22 cellular contexts compared by ENCODE assay signal in the genomic region with DNA sequence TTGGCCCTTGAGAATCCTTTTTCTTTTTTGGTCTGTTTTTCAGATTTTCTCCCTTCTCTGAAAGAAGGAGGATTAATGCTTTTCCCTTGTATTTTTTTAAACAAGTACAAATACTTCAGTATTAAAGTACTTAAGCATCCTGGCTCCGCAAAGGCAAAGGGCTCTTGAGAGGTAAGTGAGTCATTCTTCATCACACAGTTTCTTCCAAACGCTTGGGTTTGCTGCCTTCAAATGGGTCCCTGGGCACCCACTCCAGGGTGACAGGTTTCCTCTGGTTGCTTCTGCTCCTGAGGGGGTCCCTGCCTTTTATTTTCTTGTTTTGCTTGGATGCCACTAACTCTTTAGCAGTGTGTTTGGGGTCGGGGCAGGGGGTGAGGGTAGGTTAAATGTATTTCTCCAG.
"Had no signal": no experiment of that assay in that cellular context is flagged by ENCODE, and none has a peak within 500 bp of the region (broad histone marks: within the 10 kb centered on the region; RNA-seq: fewer than 3 reads in every experiment).

No MANE protein-coding gene starts in this region.

- H3K27me3 ChIP-seq: dorsolateral prefrontal cortex, foreskin keratinocyte, heart left ventricle, hepatocyte had no signal

- H3K4me3 ChIP-seq: coronary artery, dorsolateral prefrontal cortex, esophagus muscularis mucosa, gastroesophageal sphincter, heart left ventricle, hepatocyte, lung had no signal

- DNase-seq: dermis blood vessel endothelial cell; dorsolateral prefrontal cortex; effector CD4-positive, alpha-beta T cell; effector memory CD4-positive, alpha-beta T cell; foreskin keratinocyte; heart left ventricle; hypothalamus; immature natural killer cell; islet precursor cell; kidney; kidney glomerular epithelial cell; left colon; left ventricle myocardium superior; mammary epithelial cell; mesendoderm; midbrain had no signal

- H3K27ac ChIP-seq: coronary artery, dorsolateral prefrontal cortex, esophagus muscularis mucosa, foreskin keratinocyte, gastroesophageal sphincter, heart left ventricle, hepatocyte had no signal

- H3K9me3 ChIP-seq: esophagus muscularis mucosa, gastroesophageal sphincter, heart left ventricle had no signal

- ATAC-seq: foreskin keratinocyte, gastroesophageal sphincter, heart left ventricle, left colon, left lobe of liver, left ventricle myocardium superior had no signal

- H3K4me1 ChIP-seq: esophagus muscularis mucosa, foreskin keratinocyte, gastroesophageal sphincter, heart left ventricle had no signal

- H3K36me3 ChIP-seq: esophagus muscularis mucosa, gastroesophageal sphincter, heart left ventricle had no signal
